In the genomic region with DNA sequence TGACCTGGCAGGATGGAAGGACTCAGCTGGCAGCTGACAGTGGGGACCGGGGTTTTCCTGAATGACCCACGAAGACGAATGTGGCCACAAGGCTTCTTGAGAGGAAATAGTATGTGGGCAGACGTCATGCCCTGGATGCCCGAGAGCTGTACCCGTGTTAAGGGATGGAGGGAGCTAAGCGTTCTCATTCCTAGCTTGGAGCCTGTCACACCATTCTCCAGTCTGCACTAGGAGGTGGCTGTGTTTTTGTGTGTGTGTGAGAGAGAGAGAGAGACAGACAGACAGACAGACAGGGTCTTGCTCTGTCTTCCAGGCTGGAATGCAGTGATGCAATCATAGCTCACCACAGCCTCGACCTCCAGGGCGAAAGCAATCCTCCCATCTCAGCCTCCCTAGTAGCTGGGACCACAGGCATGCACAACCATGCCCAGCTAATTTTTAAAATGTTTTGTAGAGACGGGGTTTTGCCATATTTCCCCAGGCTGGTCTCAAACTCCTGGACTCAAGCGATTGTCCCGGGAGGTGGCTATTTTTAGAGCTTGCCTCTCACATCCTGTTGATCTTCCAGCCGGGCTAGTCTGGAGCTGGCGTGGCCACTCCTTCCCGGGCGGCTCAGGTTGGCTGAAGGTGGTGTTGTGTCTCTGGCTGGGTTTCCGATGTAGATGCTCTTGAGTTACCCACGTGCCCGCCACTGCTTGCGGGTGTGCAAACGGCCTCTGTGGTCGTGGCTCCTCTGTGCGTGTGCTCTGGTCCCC, we compare ENCODE assay signal across 12 cellular contexts. TPM values are rescaled to one million over a fixed set of nuclear protein-coding genes. Genes with fewer than 3 reads are reported as not detected.
DNase-seq lines count a peak whose midpoint lies in the region; ATAC-seq and TF ChIP-seq lines count a peak whose summit lies in the region.
"Had no signal": no experiment of that assay in that cellular context is flagged by ENCODE, and none has a peak within 500 bp of the region (broad histone marks: within the 10 kb centered on the region; RNA-seq: fewer than 3 reads in every experiment).

No MANE protein-coding gene starts in this region.

- DNase-seq in right cardiac atrium (peak in 2 of 3 donors; percentile 20 to 27), left ventricle myocardium inferior (no peak), SK-MEL-5 (ENCODE audit: low read depth, low spot score) (peak; percentile 29), fibroblast of villous mesenchyme (ENCODE audit: low read depth) (peak; percentile 48), 8988T (no peak)
- no peak for DNase-seq in activated naive CD4-positive, alpha-beta T cell (lab: John Stamatoyannopoulos, UW)
- DNase-seq: activated CD4-positive, alpha-beta T cell treated with anti-CD3 and anti-CD28 coated beads, Interleukin-2, amount 50 U/mL, for 1 hour; activated effector memory CD4-positive, alpha-beta T cell treated with Interleukin-2 at 50 U/mL for 16 hours; naive B cell had no signal

- H3K27ac ChIP-seq in right cardiac atrium (ENCODE audit: low read length), result no peak overlapping the region
- H3K27ac ChIP-seq in left ventricle myocardium inferior (replicated peaks), result no peak overlapping the region
- H3K27ac ChIP-seq: skin epidermis had no signal

- WGBS in right cardiac atrium, result 68% methylated on average over 23 of the region's 23 CpGs

- in situ Hi-C loops in SK-MEL-5 (cut with HindIII; ENCODE audit: low pct_unique_long_range_greater_than_20kb, low sequenced_read_pairs), result no loop called here

- H3K36me3 ChIP-seq in left ventricle myocardium inferior, result no peaks in the 10 kb centered on the region

- no peaks in the 10 kb centered on the region for H3K27me3 ChIP-seq in right cardiac atrium (ENCODE audit: control insufficient read depth, insufficient read depth)
- H3K27me3 ChIP-seq in left ventricle myocardium inferior (ENCODE audit: low read depth), result peaks cover 46% of the 10 kb centered on the region

- H3K4me3 ChIP-seq in right cardiac atrium (ENCODE audit: low read length), result no peak overlapping the region
- no peak overlapping the region for H3K4me3 ChIP-seq in left ventricle myocardium inferior
- H3K4me3 ChIP-seq in fibroblast of villous mesenchyme (ENCODE audit: low read depth, low read length), result no peak overlapping the region
- H3K4me3 ChIP-seq: skin epidermis had no signal

- intact Hi-C loops in right cardiac atrium (cut with DNase I), result loop anchor here in 2 of 4 donors (10.0 kb wide), 2 partner anchors 215 to 245 kb away; partner anchors contain the start of gene GRIFIN (in 1 of the 2)
- intact Hi-C loops in left ventricle myocardium inferior (cut with micrococcal nuclease), result no loop called here

- TF ChIP-seq CTCF in left ventricle myocardium inferior (IDR thresholded peaks at IDR 0.05; ENCODE audit: borderline replicate concordance), result no peak
- no peak for TF ChIP-seq CTCF in fibroblast of villous mesenchyme (IDR thresholded peaks at IDR 0.05; ENCODE audit: insufficient read depth, low read depth, low read length)

- H3K4me1 ChIP-seq in right cardiac atrium (ENCODE audit: control insufficient read depth, insufficient read depth, low read length) (peaks cover 3% of the 10 kb centered on the region), left ventricle myocardium inferior (peaks cover 31% of the 10 kb centered on the region)

- ATAC-seq in right cardiac atrium, result no peak
- no peak for ATAC-seq in GM19395 (IDR thresholded peaks at IDR 0.05; ENCODE audit: unreplicated experiment)
- ATAC-seq in HG03175 (IDR thresholded peaks at IDR 0.05; ENCODE audit: unreplicated experiment), result no peak

- no peaks in the 10 kb centered on the region for H3K9me3 ChIP-seq in right cardiac atrium (ENCODE audit: control insufficient read depth, low read length)
- H3K9me3 ChIP-seq in left ventricle myocardium inferior (replicated peaks), result no peaks in the 10 kb centered on the region

RNA-seq across cellular contexts. Expression of gene AMZ1, which starts 2.1 kb away (rescaled TPM):
- total RNA-seq in right cardiac atrium (1 to 10 TPM in 1 of 4 donors, under 1 TPM in 3; 0.45 to 1.0 (median 0.91) TPM), left ventricle myocardium inferior (0.11 TPM), fibroblast of villous mesenchyme (12.2 and 14.2 TPM in 2 replicates)
- polyA plus RNA-seq in right cardiac atrium, result 0.36 TPM
- total RNA-seq in SK-MEL-5 (2014; rRNA removed; shearing (Covaris generic)), result 0.53 and 1.8 TPM in 2 replicates
- 0.77 and 1.1 TPM in 2 replicates for polyA plus RNA-seq in SK-MEL-5 (2015; cell fraction: cytosol; rRNA removed)
- 3.8 and 4.5 TPM in 2 replicates for polyA plus RNA-seq in SK-MEL-5 (2015; cell fraction: nucleus; rRNA removed)

RNA-seq across cellular contexts. Expression of gene TTYH3, which starts 58.3 kb away (rescaled TPM):
- total RNA-seq in right cardiac atrium (10 to 100 TPM; 12.4 to 25.0 (median 17.0) TPM), left ventricle myocardium inferior (10.9 TPM), fibroblast of villous mesenchyme (61.3 and 77.3 TPM in 2 replicates)
- 8.1 TPM for polyA plus RNA-seq in right cardiac atrium
- 156 and 169 TPM in 2 replicates for total RNA-seq in SK-MEL-5 (2014; rRNA removed; shearing (Covaris generic))
- polyA plus RNA-seq in SK-MEL-5 (2015; cell fraction: cytosol; rRNA removed), result 1,380 and 1,624 TPM in 2 replicates
- 735 and 798 TPM in 2 replicates for polyA plus RNA-seq in SK-MEL-5 (2015; cell fraction: nucleus; rRNA removed)

Comparison
In these comparisons a context has a peak if more than half of its experiments do, and no peak if none do; other contexts are left out.
1. DNase-seq: peak in right cardiac atrium (2 of 3), SK-MEL-5 (single experiment) and fibroblast of villous mesenchyme (single experiment); none in left ventricle myocardium inferior (single experiment), 8988T (single experiment) and activated naive CD4-positive, alpha-beta T cell (0 of 4).